ENCODE assay signal across 8 cellular contexts in the genomic region with DNA sequence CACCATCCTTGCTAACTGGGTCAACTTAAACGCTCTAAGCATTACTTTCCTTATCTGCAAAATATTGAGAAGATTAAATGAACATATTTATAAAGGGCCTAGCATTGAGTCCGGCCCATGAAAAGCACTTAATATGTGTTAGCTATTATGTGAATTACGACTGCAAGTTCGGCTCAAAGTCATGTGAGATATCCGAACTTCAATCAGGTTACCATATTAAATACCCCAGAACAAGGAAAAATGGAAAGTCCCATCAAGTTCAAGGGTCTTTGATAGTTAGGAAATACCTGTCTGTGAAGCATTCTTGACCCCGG. TPM values are rescaled to one million over a fixed set of nuclear protein-coding genes. Genes with fewer than 3 reads are reported as not detected.
DNase-seq lines count a peak whose midpoint lies in the region; ATAC-seq and TF ChIP-seq lines count a peak whose summit lies in the region.

No MANE protein-coding gene starts in this region.

- H3K27me3 ChIP-seq in SJCRH30 (no peaks in the 10 kb centered on the region), hepatocyte (no peaks in the 10 kb centered on the region), suprapubic skin (no peaks in the 10 kb centered on the region)

- H3K36me3 ChIP-seq in SJCRH30 = no peaks in the 10 kb centered on the region
- H3K36me3 ChIP-seq in hepatocyte (replicated peaks; ENCODE audit: insufficient read depth, low read depth) = no peaks in the 10 kb centered on the region
- H3K36me3 ChIP-seq in suprapubic skin = peaks cover 1% of the 10 kb centered on the region

- H3K4me2 ChIP-seq in hepatocyte = peak overlapping the region; percentile 89

- DNase-seq in activated CD4-positive, alpha-beta T cell treated with anti-CD3 and anti-CD28 coated beads, Interleukin-2, amount 10 ng/mL, durations not matched to agents 24 days and 14 days = no peak
- no peak for DNase-seq in activated CD4-positive, alpha-beta T cell treated with anti-CD3 and anti-CD28 coated beads for 1 hour
- DNase-seq in SJCRH30 (no peak), hepatocyte (ENCODE audit: low spot score) (no peak), suprapubic skin (ENCODE audit: low spot score in 2 of 2) (no peak), head of caudate nucleus (no peak), erythroblast (lab: John Stamatoyannopoulos, UW) (no peak)

- TF ChIP-seq POLR2A in suprapubic skin (IDR thresholded peaks at IDR 0.05) = peak in 1 of 2 donors; percentile 2
- TF ChIP-seq POLR2A in erythroblast (IDR thresholded peaks at IDR 0.05; ENCODE audit: low read length) = no peak

- H3K9me3 Mint-ChIP-seq in activated CD4-positive, alpha-beta T cell treated with anti-CD3 and anti-CD28 coated beads, Interleukin-2, amount 10 ng/mL, durations not matched to agents 24 days and 14 days = peaks cover 7% of the 10 kb centered on the region

- peak overlapping the region; percentile 72 for H2AFZ ChIP-seq in hepatocyte

- no peak for TF ChIP-seq CTCF in hepatocyte (IDR thresholded peaks at IDR 0.05; ENCODE audit: poor library complexity)
- no peak for TF ChIP-seq CTCF in suprapubic skin (IDR thresholded peaks at IDR 0.05)

- H3K27me3 Mint-ChIP-seq in activated CD4-positive, alpha-beta T cell treated with anti-CD3 and anti-CD28 coated beads, Interleukin-2, amount 10 ng/mL, durations not matched to agents 24 days and 14 days = peaks cover 29% of the 10 kb centered on the region

- H3K9me3 ChIP-seq in SJCRH30 (replicated peaks) = no peaks in the 10 kb centered on the region
- H3K9me3 ChIP-seq in hepatocyte (ENCODE audit: low read depth) = no peaks in the 10 kb centered on the region
- H3K9me3 ChIP-seq in suprapubic skin = no peaks in the 10 kb centered on the region

- H3K79me2 ChIP-seq in hepatocyte = peaks cover 39% of the 10 kb centered on the region

- H3K36me3 Mint-ChIP-seq in activated CD4-positive, alpha-beta T cell treated with anti-CD3 and anti-CD28 coated beads, Interleukin-2, amount 10 ng/mL, durations not matched to agents 24 days and 14 days (ENCODE audit: low read depth) = peaks cover 3% of the 10 kb centered on the region

- no peaks in the 10 kb centered on the region for H3K9me2 ChIP-seq in hepatocyte (replicated peaks; ENCODE audit: insufficient read depth)

- WGBS in hepatocyte (ENCODE audit: low lambda C conversion rate, missing lambda C conversion rate) = 51% methylated on average over 6 of the region's 6 CpGs
- 32% methylated on average over 6 of the region's 6 CpGs for WGBS in suprapubic skin

- intact Hi-C loops in activated CD4-positive, alpha-beta T cell treated with anti-CD3 and anti-CD28 coated beads, Interleukin-2, amount 10 ng/mL, durations not matched to agents 24 days and 14 days (cut with micrococcal nuclease) = loop anchor here (5.0 to 10.0 kb wide), 2 partner anchors 493 to 1510 kb away; a partner anchor contains a TSS
- intact Hi-C loops in head of caudate nucleus (cut with DNase I) = loop anchor here (5.0 kb wide), 2 partner anchors 50 to 65 kb away; a partner anchor contains a TSS

- H3K4me3 ChIP-seq in SJCRH30 (peak overlapping the region; percentile 90), hepatocyte (peak overlapping the region; percentile 1), suprapubic skin (peak overlapping the region; percentile 71)

- peak overlapping the region; percentile 95 for H3K4me3 Mint-ChIP-seq in activated CD4-positive, alpha-beta T cell treated with anti-CD3 and anti-CD28 coated beads, Interleukin-2, amount 10 ng/mL, durations not matched to agents 24 days and 14 days

- no peaks in the 10 kb centered on the region for H4K20me1 ChIP-seq in hepatocyte (ENCODE audit: insufficient read depth, poor library complexity, severe bottlenecking)

- peak overlapping the region; percentile 93 for H3K27ac Mint-ChIP-seq in activated CD4-positive, alpha-beta T cell treated with anti-CD3 and anti-CD28 coated beads, Interleukin-2, amount 10 ng/mL, durations not matched to agents 24 days and 14 days

- H3K4me1 ChIP-seq in SJCRH30 (0 out of 2 replicates have a peak, but pooled peaks cover 3% of the 10 kb centered on the region), hepatocyte (ENCODE audit: insufficient read depth) (peaks cover 23% of the 10 kb centered on the region), suprapubic skin (peaks cover 15% of the 10 kb centered on the region)

- H3K27ac ChIP-seq in SJCRH30 (peak overlapping the region; percentile 90; the same call in 1 of the 2 replicates), hepatocyte (peak overlapping the region; percentile 70), suprapubic skin (peak overlapping the region; percentile 80)

- H3K4me1 Mint-ChIP-seq in activated CD4-positive, alpha-beta T cell treated with anti-CD3 and anti-CD28 coated beads, Interleukin-2, amount 10 ng/mL, durations not matched to agents 24 days and 14 days = peaks cover 18% of the 10 kb centered on the region

- no peak for TF ChIP-seq EP300 in suprapubic skin (IDR thresholded peaks at IDR 0.05)

- no peak for ATAC-seq in HG03135 (IDR thresholded peaks at IDR 0.05; ENCODE audit: unreplicated experiment)

RNA-seq across cellular contexts. Expression of a gene that starts 0.5 kb away (rescaled TPM):
- total RNA-seq in activated CD4-positive, alpha-beta T cell treated with anti-CD3 and anti-CD28 coated beads, Interleukin-2, amount 10 ng/mL, durations not matched to agents 24 days and 14 days = 22.1 and 22.8 TPM in 2 replicates
- 10.2 and 11.7 TPM in 2 replicates for total RNA-seq in SJCRH30 (2014; rRNA removed; shearing (Covaris generic))
- total RNA-seq in hepatocyte = 11.4 and 20.0 TPM in 2 replicates
- 21.9 and 27.9 TPM in 2 replicates for polyA plus RNA-seq in hepatocyte
- 10 to 100 TPM in 3 of 4 donors, 1 to 10 TPM in 1; 8.8 to 22.4 (median 14.6) TPM for total RNA-seq in suprapubic skin

Comparison
In these comparisons a context has a peak if more than half of its experiments do, and no peak if none do; other contexts are left out.
1. H3K4me3 ChIP-seq: peak in every context shown above with its lines; median percentile 90 in SJCRH30; 71 in suprapubic skin; 1 in hepatocyte.